ENCODE assay signal across 17 cellular contexts in genomic region chr7:151684408-151685175, GRCh38.
DNase-seq lines count a peak whose midpoint lies in the region; ATAC-seq and TF ChIP-seq lines count a peak whose summit lies in the region.
"Had no signal": no experiment of that assay in that cellular context is flagged by ENCODE, and none has a peak within 500 bp of the region (broad histone marks: within the 10 kb centered on the region; RNA-seq: fewer than 3 reads in every experiment).

No MANE protein-coding gene starts in this region.

- H3K14ac ChIP-seq in IMR-90 (replicated peaks; ENCODE audit: low read depth, low read length), result 0 out of 2 replicates have a peak overlapping the region, but pooled peaks have one; percentile 24
- peak overlapping the region; percentile 82 for H3K14ac ChIP-seq in trophoblast cell (ENCODE audit: low read length)

- H2AFZ ChIP-seq in GM23248, result no peak overlapping the region
- peak overlapping the region; percentile 76 for H2AFZ ChIP-seq in IMR-90 (replicated peaks; ENCODE audit: low read length, poor library complexity)
- H2AFZ ChIP-seq in trophoblast cell (ENCODE audit: insufficient read depth, low read length, poor library complexity), result no peak overlapping the region

- peaks cover 27% of the 10 kb centered on the region for H3K4me1 ChIP-seq in GM23248 (ENCODE audit: insufficient read depth)
- H3K4me1 ChIP-seq in IMR-90 (ENCODE audit: control insufficient read depth, insufficient read depth, low read length), result peaks cover 33% of the 10 kb centered on the region
- H3K4me1 ChIP-seq in trophoblast cell (ENCODE audit: control insufficient read depth in 1 of 2, insufficient read depth in 2 of 2, low read length in 2 of 2), result peaks cover 43 to 45% of the 10 kb centered on the region in 2 experiments
- H3K4me1 ChIP-seq in testis, result peaks cover 10% of the 10 kb centered on the region
- H3K4me1 ChIP-seq: colonic mucosa had no signal

- H3K23ac ChIP-seq in IMR-90 (ENCODE audit: low read depth, low read length), result no peak overlapping the region
- H3K23ac ChIP-seq in trophoblast cell (ENCODE audit: low read length), result no peak overlapping the region

- no peak for TF ChIP-seq RAD21 in IMR-90 (IDR thresholded peaks at IDR 0.05; ENCODE audit: low read length)

- no TSS peak for BruUV-seq in IMR-90 (replicated peaks; lab: Mats Ljungman, UMichigan)

- H3K9me1 ChIP-seq in IMR-90 (ENCODE audit: insufficient read depth, low read length), result peaks cover 31% of the 10 kb centered on the region

- DNase-seq in GM23248 (peak; percentile 65), IMR-90 (peak; percentile 60), ecto neural progenitor cell (ENCODE audit: low spot score) (peak; percentile 35), trophoblast cell (peak; percentile 98 to 99), testis (no peak)
- DNase-seq: activated naive CD8-positive, alpha-beta T cell treated with anti-CD3 and anti-CD28 coated beads for 36 hours; CD8-positive, alpha-beta T cell; colonic mucosa; DMS79 treated with DMSO at 0.1 percent for 48 hours; NCI-H1694 treated with DMSO at 0.1 percent for 48 hours; stimulated activated CD4-positive, alpha-beta T cell treated with anti-CD3 and anti-CD28 coated beads, Interleukin-2, amount 100 ng/mL, for 24 hours; stimulated activated naive B cell treated with anti-CD40 and anti-IgM and Interleukin-4, amounts not matched to agents 10 μg/mL and 1 μg/mL and 100 μg/mL, for 72 hours had no signal

- H3K4me2 ChIP-seq in GM23248 (ENCODE audit: unreplicated experiment), result no peak overlapping the region
- H3K4me2 ChIP-seq in IMR-90 (ENCODE audit: low read depth, low read length), result no peak overlapping the region
- H3K4me2 ChIP-seq in trophoblast cell (ENCODE audit: low read length), result no peak overlapping the region

- no peak overlapping the region for H4K12ac ChIP-seq in trophoblast cell (ENCODE audit: low read depth, low read length)

- H3K79me1 ChIP-seq in IMR-90 (ENCODE audit: low read depth in 1 of 2, low read length in 2 of 2), result peaks cover 3% of the 10 kb centered on the region in 2 experiments; a peak in 1 of 4 replicates
- H3K79me1 ChIP-seq in trophoblast cell (ENCODE audit: low read length), result peaks cover 42% of the 10 kb centered on the region

- intact Hi-C loops in IMR-90 (cut with micrococcal nuclease), result no loop called here
- intact Hi-C loops in testis (cut with DNase I; ENCODE audit: low total_unique reads), result no loop called here

- in situ Hi-C loops in GM23248 (cut with MboI) (no loop called here), IMR-90 (cut with MboI; ENCODE audit: low sequenced_read_pairs) (no loop called here)

- 85 to 90% methylated on average over 13 of the region's 13 CpGs for WGBS in GM23248 (ENCODE audit: low coverage in 1 of 2, low lambda C conversion rate in 2 of 2, missing lambda C conversion rate in 2 of 2), 2 experiments
- 76% methylated on average over 4 of the region's 13 CpGs; no CpG with 5 or more reads in 1 of the 2 experiments for WGBS in IMR-90 (ENCODE audit: extremely low coverage in 2 of 2, insufficient read length in 1 of 2), 2 experiments
- WGBS in trophoblast cell (ENCODE audit: extremely low coverage, insufficient coverage, insufficient read length), result no CpG with 5 or more reads among the region's 13 CpGs
- WGBS in testis, 2 donors, result 89 to 97% methylated on average over 13 of the region's 13 CpGs

- ATAC-seq in IMR-90 (ENCODE audit: low read depth) (no peak), HG03135 (IDR thresholded peaks at IDR 0.05; ENCODE audit: unreplicated experiment) (no peak), GM18502 (IDR thresholded peaks at IDR 0.05; ENCODE audit: poor library complexity, unreplicated experiment) (no peak)
- ATAC-seq: CD8-positive, alpha-beta T cell; SK-N-SH treated with all-trans-retinoic acid at 6 μM for 48 hours; stimulated activated naive B cell treated with anti-CD40 and anti-IgM and Interleukin-4, amounts not matched to agents 10 μg/mL and 1 μg/mL and 100 μg/mL, for 72 hours had no signal

- TF ChIP-seq CTCF in IMR-90 (conservative IDR thresholded peaks at IDR 0.05; ENCODE audit: low read depth, low read length) (no peak), testis (IDR thresholded peaks at IDR 0.05) (no peak)

- H3K9ac ChIP-seq in GM23248, result no peak overlapping the region
- H3K9ac ChIP-seq in IMR-90 (ENCODE audit: low read depth, low read length), result no peak overlapping the region
- no peak overlapping the region for H3K9ac ChIP-seq in trophoblast cell (ENCODE audit: low read length)

- H2BK20ac ChIP-seq in IMR-90 (ENCODE audit: low read depth, low read length), result peak overlapping the region; percentile 28; the same call in 1 of the 2 replicates

- H2BK120ac ChIP-seq in IMR-90 (ENCODE audit: low read depth, low read length), result peak overlapping the region; percentile 73
- H2BK120ac ChIP-seq in trophoblast cell (ENCODE audit: insufficient read depth, low read length, poor library complexity), result peak overlapping the region; percentile 90

- peak overlapping the region; percentile 56; the same call in 2 of the 3 replicates for H2BK15ac ChIP-seq in IMR-90 (ENCODE audit: low read depth, low read length)

- H4K8ac ChIP-seq in IMR-90 (ENCODE audit: low read depth in 2 of 2, low read length in 2 of 2) (peak overlapping the region in 1 of 2 experiments; percentile 36; a peak in 1 of 4 replicates), trophoblast cell (ENCODE audit: low read depth, low read length) (peak overlapping the region; percentile 50)

- H3K56ac ChIP-seq in IMR-90 (ENCODE audit: extremely low read depth, insufficient read depth, low read length), result no peak overlapping the region

- no peaks in the 10 kb centered on the region for H3K9me2 ChIP-seq in GM23248 (ENCODE audit: insufficient read depth)

- peaks cover 15% of the 10 kb centered on the region for H3F3A ChIP-seq in GM23248 (ENCODE audit: insufficient read depth)

- CTCF ChIA-PET in IMR-90 (lab: Yijun Ruan, JAX), result no interaction called here

- peak overlapping the region; percentile 17 for H2BK5ac ChIP-seq in IMR-90 (ENCODE audit: low read depth, low read length, poor library complexity, severe bottlenecking)
- peak overlapping the region; percentile 78 for H2BK5ac ChIP-seq in trophoblast cell (ENCODE audit: low read depth, low read length, poor library complexity)

- H3K18ac ChIP-seq in IMR-90 (ENCODE audit: low read depth, low read length) (no peak overlapping the region), trophoblast cell (ENCODE audit: low read length) (peak overlapping the region; percentile 35)

- POLR2A ChIA-PET in IMR-90 (lab: Charles Lee; ENCODE audit: unreplicated experiment), result no interaction called here

- peak overlapping the region; percentile 77 for H4K91ac ChIP-seq in IMR-90 (ENCODE audit: insufficient read depth, low read depth, low read length)
- peak overlapping the region; percentile 91 for H4K91ac ChIP-seq in trophoblast cell (ENCODE audit: low read depth, low read length)

- peak overlapping the region; percentile 58 for H2AK9ac ChIP-seq in IMR-90 (replicated peaks; ENCODE audit: low read depth, low read length, poor library complexity)

- H4K5ac ChIP-seq in IMR-90 (ENCODE audit: low read depth, low read length), result peak overlapping the region; percentile 5; the same call in 1 of the 2 replicates

- H2AK5ac ChIP-seq in IMR-90 (ENCODE audit: low read depth, low read length), result peak overlapping the region; percentile 82
- peak overlapping the region; percentile 17 for H2AK5ac ChIP-seq in trophoblast cell (ENCODE audit: low read length)

- H3K4me3 ChIP-seq in GM23248 (no peak overlapping the region), IMR-90 (ENCODE audit: insufficient read depth, low read depth, low read length) (no peak overlapping the region), trophoblast cell (ENCODE audit: low read depth, low read length) (no peak overlapping the region), testis (no peak overlapping the region)
- H3K4me3 ChIP-seq: colonic mucosa, skin epidermis, tibial nerve had no signal

- no peak for TF ChIP-seq POLR2A in IMR-90 (IDR thresholded peaks at IDR 0.05; ENCODE audit: low read depth, low read length)
- no peak for TF ChIP-seq POLR2A in testis (IDR thresholded peaks at IDR 0.05)

- H3K9me3 ChIP-seq in GM23248 (ENCODE audit: low read depth), result no peaks in the 10 kb centered on the region
- H3K9me3 ChIP-seq in IMR-90 (ENCODE audit: control insufficient read depth, insufficient read depth, low read length), result no peaks in the 10 kb centered on the region
- H3K9me3 ChIP-seq in trophoblast cell (ENCODE audit: insufficient read depth, low read depth, low read length), result no peaks in the 10 kb centered on the region
- no peaks in the 10 kb centered on the region for H3K9me3 ChIP-seq in testis
- H3K9me3 ChIP-seq: colonic mucosa, tibial nerve had no signal

- H3K27ac ChIP-seq in GM23248 (no peak overlapping the region), IMR-90 (ENCODE audit: insufficient read depth, low read length) (no peak overlapping the region), trophoblast cell (ENCODE audit: low read depth, low read length) (peak overlapping the region; percentile 64), testis (no peak overlapping the region)
- H3K27ac ChIP-seq: colonic mucosa had no signal

- H3K27me3 ChIP-seq in GM23248 (replicated peaks; ENCODE audit: insufficient read depth) (no peaks in the 10 kb centered on the region), IMR-90 (ENCODE audit: control insufficient read depth, insufficient read depth, low read length) (no peaks in the 10 kb centered on the region), trophoblast cell (ENCODE audit: insufficient read depth, low read length) (no peaks in the 10 kb centered on the region), testis (no peaks in the 10 kb centered on the region)
- H3K27me3 ChIP-seq: colonic mucosa, tibial nerve had no signal

- H3K36me3 ChIP-seq in GM23248 (ENCODE audit: low read depth) (no peaks in the 10 kb centered on the region), IMR-90 (ENCODE audit: control insufficient read depth, insufficient read depth, low read length) (no peaks in the 10 kb centered on the region), trophoblast cell (ENCODE audit: control insufficient read depth in 1 of 2, insufficient read depth in 2 of 2, low read length in 2 of 2) (no peaks in the 10 kb centered on the region), testis (ENCODE audit: low read depth, missing control alignments) (no peaks in the 10 kb centered on the region)
- H3K36me3 ChIP-seq: colonic mucosa had no signal

- peak overlapping the region; percentile 42 for H2BK12ac ChIP-seq in trophoblast cell (ENCODE audit: low read length)

- dilution Hi-C loops in IMR-90 (cut with HindIII; ENCODE audit: low sequenced_read_pairs, unreplicated experiment), result no loop called here

- peak overlapping the region; percentile 40; the same call in 1 of the 2 replicates for H3K4ac ChIP-seq in IMR-90 (ENCODE audit: low read depth, low read length)
- H3K4ac ChIP-seq in trophoblast cell (ENCODE audit: low read depth, low read length), result peak overlapping the region; percentile 19

- H4K20me1 ChIP-seq in GM23248 (ENCODE audit: insufficient read depth) (no peaks in the 10 kb centered on the region), IMR-90 (ENCODE audit: insufficient read depth, low read length) (no peaks in the 10 kb centered on the region)

- H3K79me2 ChIP-seq in GM23248 (ENCODE audit: insufficient read depth) (no peaks in the 10 kb centered on the region), trophoblast cell (ENCODE audit: control insufficient read depth, insufficient read depth, low read length, poor library complexity) (peaks cover 4% of the 10 kb centered on the region)

TF ChIP-seq in IMR-90, 13 proteins besides CTCF, POLR2A, EP300 and RAD21 (continues in another document):
- no peak for TF ChIP-seq BHLHE40 (IDR thresholded peaks at IDR 0.05; ENCODE audit: low read depth, low read length)
